Comparison of ENCODE assay signal across 1 cellular context in the genomic region with DNA sequence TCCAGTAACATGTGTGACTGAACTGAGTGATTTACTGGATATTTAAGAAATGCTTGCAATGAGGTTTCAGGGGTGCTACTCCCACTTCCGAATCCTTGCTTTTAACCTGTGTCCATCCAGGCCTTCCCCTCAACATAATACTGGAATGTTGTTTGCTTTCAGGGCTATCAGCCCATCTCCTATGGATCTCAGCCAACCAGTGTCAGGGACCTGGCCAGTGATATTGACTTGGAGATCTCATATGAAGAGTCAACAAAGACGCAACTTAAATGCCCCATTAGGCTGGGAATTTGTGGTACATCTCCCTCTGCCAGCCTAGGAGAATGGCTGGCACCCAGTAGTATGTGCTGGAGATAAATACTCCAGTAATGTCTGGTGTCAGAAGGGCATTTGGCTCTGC.
TF ChIP-seq lines count a peak whose summit lies in the region.

No MANE protein-coding gene starts in this region.

TF ChIP-seq in SK-N-SH, 30 proteins besides CTCF, POLR2A, EP300 and RAD21 (continued from another document):
- TF ChIP-seq RFX5 (IDR thresholded peaks at IDR 0.05; ENCODE audit: low read length) (no peak), FOXM1 (IDR thresholded peaks at IDR 0.05; ENCODE audit: low read depth) (no peak), NRF1 (IDR thresholded peaks at IDR 0.05; ENCODE audit: low read depth, low read length) (no peak), MEF2A (IDR thresholded peaks at IDR 0.05; ENCODE audit: borderline replicate concordance, low read depth) (no peak), GATA2 (CRISPR knock-in tag; IDR thresholded peaks at IDR 0.05) (no peak)
